In the genomic region with DNA sequence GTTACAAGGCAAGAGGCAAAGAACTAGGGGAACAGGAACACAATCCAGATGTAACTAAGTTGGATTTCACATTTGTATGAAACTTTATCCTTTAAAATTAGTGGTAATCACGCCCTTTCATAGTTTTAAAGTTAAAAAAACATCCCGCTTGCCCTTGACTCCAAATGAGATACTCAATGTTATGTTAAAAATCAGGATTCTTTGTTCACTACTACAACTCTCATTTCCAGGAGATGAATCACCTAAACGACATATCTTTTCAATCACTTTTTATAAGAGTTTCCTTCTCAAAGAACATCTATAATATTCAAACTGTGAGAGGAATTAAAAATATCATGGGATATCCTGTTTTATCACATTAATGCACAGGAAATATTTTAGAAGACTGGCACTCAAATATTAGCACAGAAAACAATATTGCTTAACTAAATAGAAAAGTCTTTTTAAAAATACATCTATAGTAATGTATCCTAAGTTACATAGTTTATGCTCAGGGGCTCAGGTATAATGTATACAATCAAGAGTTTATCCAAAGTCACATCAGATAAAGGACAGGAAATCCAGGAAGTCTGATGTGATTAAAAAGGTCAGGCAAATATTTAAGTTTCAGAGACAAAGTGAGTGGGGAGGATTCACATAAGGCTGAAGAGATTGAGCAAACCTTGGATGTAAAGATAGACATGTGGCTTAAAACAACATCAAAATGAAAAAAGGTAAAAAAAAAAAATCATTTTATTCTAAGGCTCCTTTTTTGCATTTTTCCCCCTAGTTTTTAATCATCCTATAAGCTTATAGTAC, we compare ENCODE assay signal across 16 cellular contexts. TPM values are rescaled to one million over a fixed set of nuclear protein-coding genes. Genes with fewer than 3 reads are reported as not detected.
DNase-seq lines count a peak whose midpoint lies in the region; ATAC-seq, FAIRE-seq and TF ChIP-seq lines count a peak whose summit lies in the region.
"Had no signal": no experiment of that assay in that cellular context is flagged by ENCODE, and none has a peak within 500 bp of the region (broad histone marks: within the 10 kb centered on the region; RNA-seq: fewer than 3 reads in every experiment).

No MANE protein-coding gene starts in this region.

- DNase-seq in A673 (ENCODE audit: low spot score) = peak; percentile 77
- DNase-seq in NCI-H146 treated with DMSO at 0.1 percent for 48 hours (lab: John Stamatoyannopoulos, UW; ENCODE audit: unreplicated experiment) = peak; percentile 18
- DNase-seq in dedifferentiated amniotic fluid mesenchymal stem cell (ENCODE audit: extremely low spot score) = peak; percentile 25
- DNase-seq in CD8-positive, alpha-beta T cell = no peak
- no peak for DNase-seq in activated T-cell treated with anti-CD3 and anti-CD28 coated beads, Interleukin-2, amount 50 U/mL, for 72 hours
- DNase-seq: ACHN, GF-D8, GOT3, NCI-H187 treated with DMSO at 0.1 percent for 48 hours, NCI-H2227 treated with DMSO at 0.1 percent for 48 hours, NCI-H510A treated with DMSO at 0.1 percent for 48 hours had no signal

- peak; percentile 55 for FAIRE-seq in islet of Langerhans (lab: Jason Lieb, UNC)
- FAIRE-seq: GM19239, K562 had no signal

- no peaks in the 10 kb centered on the region for H3K9me3 ChIP-seq in A673 (ENCODE audit: low read depth, low read length, poor library complexity, severe bottlenecking)
- no peaks in the 10 kb centered on the region for H3K9me3 ChIP-seq in CD8-positive, alpha-beta T cell (ENCODE audit: low read length)
- H3K9me3 ChIP-seq: SJSA1 had no signal

- intact Hi-C loops in A673 (cut with micrococcal nuclease; ENCODE audit: unreplicated experiment) = loop anchor here (1.0 kb wide), 1 partner anchor 127 kb away; no protein-coding TSS in a partner anchor
- intact Hi-C loops in CD8-positive, alpha-beta T cell (cut with DNase I, micrococcal nuclease) = no loop called here

- H3K4me1 Mint-ChIP-seq in CD8-positive, alpha-beta T cell (ENCODE audit: low read depth) = no peaks in the 10 kb centered on the region
- no peaks in the 10 kb centered on the region for H3K4me1 Mint-ChIP-seq in activated T-cell treated with anti-CD3 and anti-CD28 coated beads, Interleukin-2, amount 50 U/mL, for 72 hours (ENCODE audit: low read depth)

- H3K27me3 ChIP-seq in A673 (replicated peaks; ENCODE audit: insufficient read depth, low read depth, low read length, poor library complexity) = no peaks in the 10 kb centered on the region
- H3K27me3 ChIP-seq in CD8-positive, alpha-beta T cell (ENCODE audit: insufficient read depth, low read length) = no peaks in the 10 kb centered on the region
- H3K27me3 ChIP-seq: SJSA1 had no signal

- peaks cover 5% of the 10 kb centered on the region for H3K36me3 ChIP-seq in A673 (ENCODE audit: insufficient read depth, low read length, poor library complexity, severe bottlenecking)
- no peaks in the 10 kb centered on the region for H3K36me3 ChIP-seq in CD8-positive, alpha-beta T cell (ENCODE audit: insufficient read depth, low read length)
- H3K36me3 ChIP-seq: SJSA1 had no signal

- BruUV-seq in A673 (replicated peaks; lab: Mats Ljungman, UMichigan) = no TSS peak

- no peaks in the 10 kb centered on the region for H3K36me3 Mint-ChIP-seq in CD8-positive, alpha-beta T cell
- H3K36me3 Mint-ChIP-seq in activated T-cell treated with anti-CD3 and anti-CD28 coated beads, Interleukin-2, amount 50 U/mL, for 72 hours (ENCODE audit: insufficient read depth in 2 of 2) = no peaks in the 10 kb centered on the region

- peak overlapping the region; percentile 65 for H3K27ac ChIP-seq in A673 (ENCODE audit: low read depth, low read length, poor library complexity, severe bottlenecking)
- no peak overlapping the region for H3K27ac ChIP-seq in CD8-positive, alpha-beta T cell (ENCODE audit: low read depth, low read length)
- H3K27ac ChIP-seq: SJSA1 had no signal

- no peak for ATAC-seq in GM19467 (IDR thresholded peaks at IDR 0.05; ENCODE audit: unreplicated experiment)
- no peak for ATAC-seq in CD8-positive, alpha-beta T cell
- ATAC-seq in activated T-cell treated with anti-CD3 and anti-CD28 coated beads, Interleukin-2, amount 50 U/mL, for 72 hours (replicated peaks in 1 of 2) = no peak
- ATAC-seq: K562 had no signal

- no peaks in the 10 kb centered on the region for H3K27me3 Mint-ChIP-seq in CD8-positive, alpha-beta T cell (ENCODE audit: low read depth)
- H3K27me3 Mint-ChIP-seq in activated T-cell treated with anti-CD3 and anti-CD28 coated beads, Interleukin-2, amount 50 U/mL, for 72 hours (ENCODE audit: low read depth) = no peaks in the 10 kb centered on the region

- H3K4me3 ChIP-seq in A673 (ENCODE audit: low read depth, low read length, poor library complexity, severe bottlenecking) = no peak overlapping the region
- H3K4me3 ChIP-seq in CD8-positive, alpha-beta T cell (ENCODE audit: low read depth, low read length) = no peak overlapping the region
- H3K4me3 ChIP-seq: K562, SJSA1 had no signal

- H3K27ac Mint-ChIP-seq in CD8-positive, alpha-beta T cell = no peak overlapping the region
- no peak overlapping the region for H3K27ac Mint-ChIP-seq in activated T-cell treated with anti-CD3 and anti-CD28 coated beads, Interleukin-2, amount 50 U/mL, for 72 hours

- H3K4me3 Mint-ChIP-seq in CD8-positive, alpha-beta T cell = no peak overlapping the region
- no peak overlapping the region for H3K4me3 Mint-ChIP-seq in activated T-cell treated with anti-CD3 and anti-CD28 coated beads, Interleukin-2, amount 50 U/mL, for 72 hours

- peaks cover 71% of the 10 kb centered on the region for H3K4me1 ChIP-seq in A673 (ENCODE audit: insufficient read depth, low read length, poor library complexity, severe bottlenecking)
- no peaks in the 10 kb centered on the region for H3K4me1 ChIP-seq in CD8-positive, alpha-beta T cell (ENCODE audit: insufficient read depth, low read length)
- H3K4me1 ChIP-seq: SJSA1 had no signal

- CTCF ChIA-PET in A673 (lab: Charles Lee) = no interaction called here
- CTCF ChIA-PET in CD8-positive, alpha-beta T cell (lab: Charles Lee) = no interaction called here

- no peak for TF ChIP-seq CTCF in A673 (conservative IDR thresholded peaks at IDR 0.05; ENCODE audit: low read depth, low read length)
- no peak for TF ChIP-seq CTCF in CD8-positive, alpha-beta T cell (IDR thresholded peaks at IDR 0.05)

- no peaks in the 10 kb centered on the region for H3K9me3 Mint-ChIP-seq in CD8-positive, alpha-beta T cell
- H3K9me3 Mint-ChIP-seq in activated T-cell treated with anti-CD3 and anti-CD28 coated beads, Interleukin-2, amount 50 U/mL, for 72 hours = peaks cover 0 to 4% of the 10 kb centered on the region in 2 donors

- POLR2A ChIA-PET in A673 (lab: Charles Lee; ENCODE audit: low non-redundant PET) = no interaction called here
- POLR2A ChIA-PET in CD8-positive, alpha-beta T cell (lab: Charles Lee) = no interaction called here

RNA-seq across cellular contexts. Expression of a gene that starts 41.9 kb away (rescaled TPM):
- total RNA-seq in A673 (2021) = 74.4 and 81.3 TPM in 2 replicates
- total RNA-seq in CD8-positive, alpha-beta T cell = not detected
- not detected for total RNA-seq in activated T-cell treated with anti-CD3 and anti-CD28 coated beads, Interleukin-2, amount 50 U/mL, for 72 hours

Comparison
In these comparisons a context has a peak if more than half of its experiments do, and no peak if none do; other contexts are left out.
1. DNase-seq: peak in A673 (single experiment), NCI-H146 treated with DMSO at 0.1 percent for 48 hours (single experiment) and dedifferentiated amniotic fluid mesenchymal stem cell (single experiment); none in CD8-positive, alpha-beta T cell (0 of 7) and activated T-cell treated with anti-CD3 and anti-CD28 coated beads, Interleukin-2, amount 50 U/mL, for 72 hours (0 of 2).
2. RNA of a gene that starts 41.9 kb away (total RNA-seq): 74.4 to 81.3 TPM in A673; not detected in CD8-positive, alpha-beta T cell and not detected in activated T-cell treated with anti-CD3 and anti-CD28 coated beads, Interleukin-2, amount 50 U/mL, for 72 hours; every median in the first group is over 10 times any median in the second.